Comparison of ENCODE assay signal across 1 cellular context in the genomic region with DNA sequence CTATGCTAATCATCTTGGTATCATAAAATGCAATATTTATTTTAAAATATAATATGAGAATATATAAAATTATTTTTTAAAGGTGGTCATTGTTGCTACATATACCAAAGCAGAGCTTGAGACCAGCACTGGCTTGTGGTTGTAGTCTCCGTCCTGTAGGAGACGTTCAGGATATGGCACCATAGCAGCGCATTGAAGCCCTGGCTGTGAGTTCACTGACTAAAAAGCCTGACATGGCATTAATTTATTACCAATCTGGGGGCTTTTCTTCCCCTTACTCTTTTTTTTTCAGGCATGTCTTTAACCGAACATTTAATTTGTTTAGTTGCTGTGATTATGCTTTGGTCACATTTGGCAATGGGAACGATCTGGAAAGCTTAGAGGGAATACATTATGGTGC.
TF ChIP-seq lines count a peak whose summit lies in the region.

No MANE protein-coding gene starts in this region.

TF ChIP-seq in HepG2, 621 proteins besides CTCF, POLR2A, EP300 and RAD21 (continued from another document):
- no peak for TF ChIP-seq ZNF17 (CRISPR knock-in tag; IDR thresholded peaks at IDR 0.05)
